In genomic region chr7:149856-150636, GRCh38 we compare ENCODE assay signal across 8 cellular contexts. TPM values are rescaled to one million over a fixed set of nuclear protein-coding genes. Genes with fewer than 3 reads are reported as not detected.
DNase-seq lines count a peak whose midpoint lies in the region; ATAC-seq and TF ChIP-seq lines count a peak whose summit lies in the region.

No MANE protein-coding gene starts in this region.

- ATAC-seq in GM21423 (IDR thresholded peaks at IDR 0.05; ENCODE audit: unreplicated experiment) (peak; percentile 14), left cardiac atrium (peak; percentile 24 to 47), HG03439 (IDR thresholded peaks at IDR 0.05; ENCODE audit: unreplicated experiment) (no peak)

- no peak for DNase-seq in AG04449 (ENCODE audit: low read depth, low spot score)
- peak in 2 of 3 experiments; percentile 89 to 91 for DNase-seq in NCI-H1417 (lab: John Stamatoyannopoulos, UW)
- DNase-seq in activated T-helper 9 cell treated with anti-CD3 and anti-CD28 coated beads, Interleukin-2, amount 50 U/mL, for 16 hours (ENCODE audit: low read depth): peak; percentile 17
- DNase-seq in left cardiac atrium: peak; percentile 49
- DNase-seq in sigmoid colon: peak; percentile 83
- DNase-seq in middle frontal gyrus (ENCODE audit: extremely low spot score, low spot score): no peak

- CTCF ChIA-PET in AG04449 (lab: Yijun Ruan, JAX): interaction anchor here (1.2 kb wide), 1 partner anchor 86 kb away, joined by 6 read pairs; no protein-coding TSS in a partner anchor

- no peaks in the 10 kb centered on the region for H3K36me3 ChIP-seq in sigmoid colon

- H3K27ac ChIP-seq in sigmoid colon: peak overlapping the region; percentile 82 to 92 (median 90)

- intact Hi-C loops in left cardiac atrium (cut with DNase I) (loop anchor here in 1 of 2 donors (5.0 kb wide), 1 partner anchor 42 kb away; the partner anchor contains the start of gene FAM20C), sigmoid colon (cut with DNase I) (loop anchor here (1.0 to 5.0 kb wide), 3 partner anchors 12 to 82 kb away; partner anchors contain the start of gene FAM20C)

- TF ChIP-seq POLR2A in sigmoid colon (IDR thresholded peaks at IDR 0.05): no peak

- no peaks in the 10 kb centered on the region for H3K27me3 ChIP-seq in sigmoid colon

- H3K9me3 ChIP-seq in sigmoid colon: no peaks in the 10 kb centered on the region

- H3K4me1 ChIP-seq in sigmoid colon: peaks cover 0 to 12% (median 10%) of the 10 kb centered on the region in 4 donors

- TF ChIP-seq EP300 in sigmoid colon (IDR thresholded peaks at IDR 0.05): no peak

- H3K4me3 ChIP-seq in AG04449 (ENCODE audit: low read depth, low read length) (peak overlapping the region; percentile 69), sigmoid colon (peak overlapping the region; percentile 42 to 52 (median 48))

- TF ChIP-seq CTCF in AG04449 (IDR thresholded peaks at IDR 0.05; ENCODE audit: insufficient read depth, low read length, missing control alignments): no peak
- no peak for TF ChIP-seq CTCF in sigmoid colon (IDR thresholded peaks at IDR 0.05)

- 36 to 66% methylated on average over 37 of the region's 37 CpGs for WGBS in sigmoid colon, 2 donors

- POLR2A ChIA-PET in AG04449 (lab: Yijun Ruan, JAX): no interaction called here

RNA-seq across cellular contexts. Expression of gene FAM20C, which starts 42.3 kb away (rescaled TPM):
- total RNA-seq in left cardiac atrium (10 to 100 TPM; 30.7 to 62.5 TPM), sigmoid colon (10 to 100 TPM; 18.4 to 51.3 (median 23.3) TPM)
- 10 to 100 TPM in 2 of 3 donors, 1 to 10 TPM in 1; 3.0 to 27.5 (median 10.4) TPM for polyA plus RNA-seq in sigmoid colon

Comparison
In these comparisons a context has a peak if more than half of its experiments do, and no peak if none do; other contexts are left out.
1. DNase-seq: peak in NCI-H1417 (2 of 3), activated T-helper 9 cell treated with anti-CD3 and anti-CD28 coated beads, Interleukin-2, amount 50 U/mL, for 16 hours (single experiment), left cardiac atrium (single experiment) and sigmoid colon (single experiment); none in AG04449 (single experiment) and middle frontal gyrus (single experiment).